ENCODE assay signal across 34 cellular contexts in genomic region chr3:60774617-60775016, GRCh38.
"Had no signal": no experiment of that assay in that cellular context is flagged by ENCODE, and none has a peak within 500 bp of the region (broad histone marks: within the 10 kb centered on the region; RNA-seq: fewer than 3 reads in every experiment).

No MANE protein-coding gene starts in this region.

- H3K4me2 ChIP-seq: PC-9 had no signal

- H3K4me3 ChIP-seq: breast epithelium, PC-9 had no signal

- H2AFZ ChIP-seq: PC-9 had no signal

- H3K27ac ChIP-seq: PC-9 had no signal

- DNase-seq: activated CD4-positive, alpha-beta T cell treated with anti-CD3 and anti-CD28 coated beads, Interleukin-2, amount 10 ng/mL, durations not matched to agents 24 days and 14 days; activated CD4-positive, alpha-beta T cell treated with anti-CD3 and anti-CD28 coated beads, Interleukin-2, amount 50 U/mL, for 4 hours; activated CD8-positive, alpha-beta T cell treated with anti-CD3 and anti-CD28 coated beads for 36 hours; activated effector memory CD4-positive, alpha-beta T cell treated with anti-CD3 and anti-CD28 coated beads, Interleukin-2, amount 50 U/mL, for 16 hours; activated naive CD4-positive, alpha-beta T cell; activated naive CD4-positive, alpha-beta T cell treated with anti-CD3 and anti-CD28 coated beads, Interleukin-2, amount 50 U/mL, for 16 hours; activated naive CD8-positive, alpha-beta T cell treated with anti-CD3 and anti-CD28 coated beads for 36 hours; activated T-cell treated with anti-CD3 and anti-CD28 coated beads, Interleukin-2, amount 50 U/mL, for 1 hour; activated T-cell treated with anti-CD3 and anti-CD28 coated beads, Interleukin-2, amount 50 U/mL, for 72 hours; amniotic stem cell; aorta; caudate nucleus; cerebellar nuclear complex; MM.1S; NCI-H1092 treated with DMSO at 0.1 percent for 48 hours; NCI-H1417; NCI-H146; NCI-H187; NCI-H2029 treated with DMSO at 0.1 percent for 48 hours; NCI-H2107; NCI-H2171; NCI-H510A; NCI-H526; NCI-H748 treated with DMSO at 0.1 percent for 48 hours; NK-92 treated with Interleukin-12 subunit alpha and Interleukin-12 subunit beta, amount 100 ng/mL, for 24 hours; PC-9; Right ventricle myocardium superior; SW 1271; T-helper 1 cell; T-helper 2 cell; T-helper 9 cell had no signal

- H3K27me3 ChIP-seq: breast epithelium had no signal

- H3K36me3 ChIP-seq: breast epithelium had no signal

- H3K4me1 ChIP-seq: breast epithelium had no signal

- ATAC-seq: activated CD8-positive, alpha-beta T cell treated with anti-CD3 and anti-CD28 coated beads for 36 hours; activated T-cell treated with anti-CD3 and anti-CD28 coated beads, Interleukin-2, amount 50 U/mL, for 72 hours; activated T-helper 17 cell treated with anti-CD3 and anti-CD28 coated beads, Interleukin-2, amount 50 U/mL, for 72 hours had no signal

- FAIRE-seq: RCC 7860 had no signal
